Comparison of ENCODE assay signal across 34 cellular contexts in genomic region chr9:19466268-19466639, GRCh38.
"Had no signal": no experiment of that assay in that cellular context is flagged by ENCODE, and none has a peak within 500 bp of the region (broad histone marks: within the 10 kb centered on the region; RNA-seq: fewer than 3 reads in every experiment).

No MANE protein-coding gene starts in this region.

- H3K4me3 ChIP-seq: adrenal gland, body of pancreas, coronary artery, esophagus muscularis mucosa, gastrocnemius medialis, heart left ventricle had no signal

- H3K36me3 ChIP-seq: adrenal gland, esophagus muscularis mucosa, gastrocnemius medialis, heart left ventricle had no signal

- H3K4me1 ChIP-seq: foreskin keratinocyte, gastrocnemius medialis had no signal

- H3K4me3 Mint-ChIP-seq: activated CD4-positive, alpha-beta memory T cell treated with anti-CD3 and anti-CD28 coated beads, Interleukin-2, amount 10 ng/mL, durations not matched to agents 7 days and 5 days; activated CD4-positive, alpha-beta T cell treated with anti-CD3 and anti-CD28 coated beads, Interleukin-2, amount 10 ng/mL, durations not matched to agents 7 days and 5 days; activated naive CD4-positive, alpha-beta T cell treated with anti-CD3 and anti-CD28 coated beads, Interleukin-2, amount 50 U/mL, for 24 hours; activated naive CD8-positive, alpha-beta T cell treated with anti-CD3 and anti-CD28 coated beads for 36 hours; activated naive CD8-positive, alpha-beta T cell treated with anti-CD3 and anti-CD28 coated beads, Interleukin-2, amount 50 U/mL, for 24 hours; activated T-cell treated with anti-CD3 and anti-CD28 coated beads, Interleukin-2, amount 50 U/mL, for 24 hours; activated T-cell treated with anti-CD3 and anti-CD28 coated beads, Interleukin-2, amount 50 U/mL, for 72 hours; central memory CD8-positive, alpha-beta T cell; dendritic cell treated with granulocyte-macrophage colony-stimulating factor and Interleukin-4, amounts not matched to agents 40 ng/mL and 50 ng/mL, for 4 days; effector memory CD8-positive, alpha-beta T cell; T-helper 17 cell; T-helper 2 cell treated with Interferon-gamma antibody and Interleukin-4, amounts not matched to agents 5 μg/mL and 100 μg/mL, for 36 hours; WTC11 had no signal

- DNase-seq: activated CD4-positive, alpha-beta memory T cell treated with anti-CD3 and anti-CD28 coated beads, Interleukin-2, amount 10 ng/mL, durations not matched to agents 7 days and 5 days; activated CD4-positive, alpha-beta T cell treated with anti-CD3 and anti-CD28 coated beads for 1 hour; activated CD4-positive, alpha-beta T cell treated with anti-CD3 and anti-CD28 coated beads for 4 hours; activated CD4-positive, alpha-beta T cell treated with anti-CD3 and anti-CD28 coated beads, Interleukin-2, amount 10 ng/mL, durations not matched to agents 7 days and 5 days; activated CD4-positive, alpha-beta T cell treated with anti-CD3 and anti-CD28 coated beads, Interleukin-2, amount 50 U/mL, for 4 hours; activated CD8-positive, alpha-beta memory T cell treated with anti-CD3 and anti-CD28 coated beads, Interleukin-2, amount 50 U/mL, for 48 hours; activated gamma-delta T cell; activated naive CD4-positive, alpha-beta T cell treated with Interleukin-2 at 50 U/mL for 16 hours; activated naive CD8-positive, alpha-beta T cell treated with anti-CD3 and anti-CD28 coated beads for 36 hours; activated naive CD8-positive, alpha-beta T cell treated with anti-CD3 and anti-CD28 coated beads, Interleukin-2, amount 50 U/mL, for 24 hours; activated T-cell treated with anti-CD3 and anti-CD28 coated beads for 4 hours; activated T-cell treated with anti-CD3 and anti-CD28 coated beads, Interleukin-2, amount 50 U/mL, for 24 hours; activated T-cell treated with anti-CD3 and anti-CD28 coated beads, Interleukin-2, amount 50 U/mL, for 72 hours; adrenal gland; amygdala; aorta; body of pancreas; effector CD4-positive, alpha-beta T cell; effector memory CD8-positive, alpha-beta T cell; erythroblast; foreskin keratinocyte; gastrocnemius medialis; glutamatergic neuron; heart left ventricle; T-helper 1 cell; T-helper 17 cell; T1000 had no signal

- H3K9me3 ChIP-seq: adrenal gland, body of pancreas, esophagus muscularis mucosa, gastrocnemius medialis, heart left ventricle had no signal

- H3K27ac ChIP-seq: adrenal gland, body of pancreas, coronary artery, esophagus muscularis mucosa, foreskin keratinocyte, gastrocnemius medialis, heart left ventricle had no signal

- H3K9me3 Mint-ChIP-seq: activated CD4-positive, alpha-beta memory T cell treated with anti-CD3 and anti-CD28 coated beads, Interleukin-2, amount 10 ng/mL, durations not matched to agents 7 days and 5 days; activated CD4-positive, alpha-beta T cell treated with anti-CD3 and anti-CD28 coated beads, Interleukin-2, amount 10 ng/mL, durations not matched to agents 7 days and 5 days; activated naive CD4-positive, alpha-beta T cell treated with anti-CD3 and anti-CD28 coated beads, Interleukin-2, amount 50 U/mL, for 24 hours; activated naive CD8-positive, alpha-beta T cell treated with anti-CD3 and anti-CD28 coated beads for 36 hours; activated naive CD8-positive, alpha-beta T cell treated with anti-CD3 and anti-CD28 coated beads, Interleukin-2, amount 50 U/mL, for 24 hours; activated T-cell treated with anti-CD3 and anti-CD28 coated beads, Interleukin-2, amount 50 U/mL, for 24 hours; activated T-cell treated with anti-CD3 and anti-CD28 coated beads, Interleukin-2, amount 50 U/mL, for 72 hours; central memory CD8-positive, alpha-beta T cell; dendritic cell treated with granulocyte-macrophage colony-stimulating factor and Interleukin-4, amounts not matched to agents 40 ng/mL and 50 ng/mL, for 4 days; effector memory CD8-positive, alpha-beta T cell; T-helper 2 cell treated with Interferon-gamma antibody and Interleukin-4, amounts not matched to agents 5 μg/mL and 100 μg/mL, for 36 hours had no signal

- H3K36me3 Mint-ChIP-seq: activated naive CD4-positive, alpha-beta T cell treated with anti-CD3 and anti-CD28 coated beads, Interleukin-2, amount 50 U/mL, for 24 hours; activated naive CD8-positive, alpha-beta T cell treated with anti-CD3 and anti-CD28 coated beads for 36 hours had no signal

- H3K27ac Mint-ChIP-seq: activated CD4-positive, alpha-beta memory T cell treated with anti-CD3 and anti-CD28 coated beads, Interleukin-2, amount 10 ng/mL, durations not matched to agents 7 days and 5 days; activated naive CD8-positive, alpha-beta T cell treated with anti-CD3 and anti-CD28 coated beads for 36 hours; activated naive CD8-positive, alpha-beta T cell treated with anti-CD3 and anti-CD28 coated beads, Interleukin-2, amount 50 U/mL, for 24 hours; activated T-cell treated with anti-CD3 and anti-CD28 coated beads, Interleukin-2, amount 50 U/mL, for 24 hours; activated T-cell treated with anti-CD3 and anti-CD28 coated beads, Interleukin-2, amount 50 U/mL, for 72 hours; dendritic cell treated with granulocyte-macrophage colony-stimulating factor and Interleukin-4, amounts not matched to agents 40 ng/mL and 50 ng/mL, for 4 days; effector memory CD8-positive, alpha-beta T cell; T-helper 17 cell; T-helper 2 cell treated with Interferon-gamma antibody and Interleukin-4, amounts not matched to agents 5 μg/mL and 100 μg/mL, for 36 hours; WTC11 had no signal

- H3K27me3 Mint-ChIP-seq: activated CD4-positive, alpha-beta memory T cell treated with anti-CD3 and anti-CD28 coated beads, Interleukin-2, amount 10 ng/mL, durations not matched to agents 7 days and 5 days; activated naive CD4-positive, alpha-beta T cell treated with anti-CD3 and anti-CD28 coated beads, Interleukin-2, amount 50 U/mL, for 24 hours; activated naive CD8-positive, alpha-beta T cell treated with anti-CD3 and anti-CD28 coated beads for 36 hours; activated naive CD8-positive, alpha-beta T cell treated with anti-CD3 and anti-CD28 coated beads, Interleukin-2, amount 50 U/mL, for 24 hours; activated T-cell treated with anti-CD3 and anti-CD28 coated beads, Interleukin-2, amount 50 U/mL, for 24 hours; central memory CD8-positive, alpha-beta T cell; effector memory CD8-positive, alpha-beta T cell; T-helper 17 cell had no signal
